In genomic region chr6:155248021-155249001, GRCh38 we compare ENCODE assay signal across 8 cellular contexts. TPM values are rescaled to one million over a fixed set of nuclear protein-coding genes. Genes with fewer than 3 reads are reported as not detected.
DNase-seq lines count a peak whose midpoint lies in the region; TF ChIP-seq lines count a peak whose summit lies in the region.

No MANE protein-coding gene starts in this region.

- H2BK120ac ChIP-seq in mesendoderm (ENCODE audit: low read depth, low read length), result no peak overlapping the region

- H3K4me1 ChIP-seq in endodermal cell (ENCODE audit: control insufficient read depth, insufficient read depth, low read length) (no peaks in the 10 kb centered on the region), mesendoderm (ENCODE audit: control insufficient read depth, low read depth, low read length) (no peaks in the 10 kb centered on the region), transverse colon (no peaks in the 10 kb centered on the region)

- H3K9me3 ChIP-seq in endodermal cell (ENCODE audit: control insufficient read depth, low read length), result no peaks in the 10 kb centered on the region
- H3K9me3 ChIP-seq in transverse colon, result no peaks in the 10 kb centered on the region

- H3K36me3 ChIP-seq in endodermal cell (ENCODE audit: control insufficient read depth, insufficient read depth, low read length) (peaks cover 62% of the 10 kb centered on the region), mesendoderm (ENCODE audit: control insufficient read depth, insufficient read depth, low read length) (peaks cover 2% of the 10 kb centered on the region), transverse colon (no peaks in the 10 kb centered on the region)

- no peak for TF ChIP-seq EP300 in transverse colon (IDR thresholded peaks at IDR 0.05; ENCODE audit: low read depth)

- H4K8ac ChIP-seq in mesendoderm (ENCODE audit: low read depth, low read length), result no peak overlapping the region

- in situ Hi-C loops in transverse colon (cut with MboI; ENCODE audit: low pct_ligation_motif_present in 1 of 4, low pct_unique_long_range_greater_than_20kb in 1 of 4, low sequenced_read_pairs in 3 of 4), result loop anchor here (5.0 to 10.0 kb wide), 4 partner anchors 64 to 324 kb away; no protein-coding TSS in a partner anchor

- no peaks in the 10 kb centered on the region for H3K9me3 Mint-ChIP-seq in endodermal cell

- no peak overlapping the region for H3K56ac ChIP-seq in mesendoderm (ENCODE audit: low read length)

- TF ChIP-seq CTCF in endodermal cell (conservative IDR thresholded peaks at IDR 0.05) (peak; percentile 87), transverse colon (IDR thresholded peaks at IDR 0.05) (peak; percentile 55 to 63 (median 59))

- no peaks in the 10 kb centered on the region for H3K27me3 Mint-ChIP-seq in endodermal cell (ENCODE audit: insufficient read depth)

- H3K27me3 ChIP-seq in endodermal cell (ENCODE audit: control insufficient read depth, insufficient read depth, low read length, poor library complexity, severe bottlenecking), result no peaks in the 10 kb centered on the region
- H3K27me3 ChIP-seq in mesendoderm (ENCODE audit: insufficient read depth, low read length, poor library complexity), result no peaks in the 10 kb centered on the region
- H3K27me3 ChIP-seq in transverse colon, result no peaks in the 10 kb centered on the region

- H3K4me2 ChIP-seq in mesendoderm (ENCODE audit: low read length), result no peak overlapping the region

- no peak overlapping the region for H3K23ac ChIP-seq in mesendoderm (ENCODE audit: low read length)

- no peak overlapping the region for H3K9ac ChIP-seq in endodermal cell (ENCODE audit: extremely low read depth, low read length, poor library complexity, severe bottlenecking)
- H3K9ac ChIP-seq in mesendoderm (ENCODE audit: low read length), result no peak overlapping the region

- H3K27ac Mint-ChIP-seq in endodermal cell, result no peak overlapping the region

- no peak overlapping the region for H2BK15ac ChIP-seq in mesendoderm (replicated peaks; ENCODE audit: low read depth)

- peaks cover 37% of the 10 kb centered on the region for H3K36me3 Mint-ChIP-seq in endodermal cell (ENCODE audit: low read depth)

- TF ChIP-seq POLR2A in transverse colon (IDR thresholded peaks at IDR 0.05), result no peak

- peak overlapping the region; percentile 44 for H3K27ac ChIP-seq in endodermal cell (ENCODE audit: low read depth, low read length)
- no peak overlapping the region for H3K27ac ChIP-seq in mesendoderm (ENCODE audit: low read depth, low read length)
- H3K27ac ChIP-seq in transverse colon, result peak overlapping the region in 3 of 4 donors; percentile 3 to 69 (median 20)

- WGBS in endodermal cell (ENCODE audit: insufficient coverage in 1 of 2, insufficient read length in 1 of 2), 2 experiments, result 89% methylated on average over 21 to 29 of the region's 30 CpGs
- no CpG with 5 or more reads among the region's 30 CpGs for WGBS in mesendoderm (ENCODE audit: extremely low coverage, insufficient coverage, low lambda C conversion rate)
- WGBS in transverse colon (ENCODE audit: low coverage in 1 of 2), 2 donors, result 79 to 91% methylated on average over 1 to 30 of the region's 30 CpGs

- intact Hi-C loops in transverse colon (cut with DNase I; ENCODE audit: low total_unique reads), result loop anchor here (5.0 to 10.0 kb wide), 2 partner anchors 324 to 381 kb away; no protein-coding TSS in a partner anchor

- H3K79me2 ChIP-seq in mesendoderm (ENCODE audit: control insufficient read depth, insufficient read depth, low read length), result no peaks in the 10 kb centered on the region

- no peak overlapping the region for H2BK5ac ChIP-seq in mesendoderm (ENCODE audit: low read length)

- H3K79me1 ChIP-seq in mesendoderm (ENCODE audit: low read length), result no peaks in the 10 kb centered on the region

- H3K4me3 ChIP-seq in endodermal cell (ENCODE audit: low read length) (no peak overlapping the region), mesendoderm (ENCODE audit: low read length) (no peak overlapping the region), transverse colon (no peak overlapping the region)

- H3K4ac ChIP-seq in mesendoderm (ENCODE audit: low read depth, low read length), result no peak overlapping the region

- no peak overlapping the region for H3K18ac ChIP-seq in mesendoderm (ENCODE audit: low read length)

- DNase-seq in NCI-H1694 treated with DMSO at 0.1 percent for 48 hours (lab: John Stamatoyannopoulos, UW), result peak; percentile 1
- no peak for DNase-seq in NCI-H1694 (lab: John Stamatoyannopoulos, UW)
- DNase-seq in HCEC 1CT, result peak; percentile 74
- DNase-seq in RPMI7951 (ENCODE audit: low read depth), result peak; percentile 53
- DNase-seq in endodermal cell, result peak; percentile 82
- DNase-seq in mesendoderm, result peak; percentile 70
- DNase-seq in transverse colon, result peak; percentile 42
- DNase-seq in DMS153 treated with DMSO at 0.1 percent for 48 hours (lab: John Stamatoyannopoulos, UW; ENCODE audit: unreplicated experiment), result no peak

- H2AK5ac ChIP-seq in mesendoderm (ENCODE audit: low read length), result no peak overlapping the region

- no peaks in the 10 kb centered on the region for H3K4me1 Mint-ChIP-seq in endodermal cell

- H4K5ac ChIP-seq in mesendoderm (ENCODE audit: low read length), result no peak overlapping the region

- no peak overlapping the region for H3K4me3 Mint-ChIP-seq in endodermal cell

RNA-seq across cellular contexts. Expression of gene CLDN20, which starts 15.5 kb away (rescaled TPM):
- total RNA-seq in RPMI7951 (2014; rRNA removed; shearing (Covaris generic)), result not detected in 2 replicates
- not detected for total RNA-seq in endodermal cell
- not detected for polyA plus RNA-seq in endodermal cell (2013, experiment 1 of 2)
- polyA plus RNA-seq in endodermal cell (2013, experiment 2 of 2), result not detected
- polyA plus RNA-seq in mesendoderm (2013, experiment 1 of 2), result not detected
- not detected for polyA plus RNA-seq in mesendoderm (2013, experiment 2 of 2)
- not detected for total RNA-seq in transverse colon

Comparison
In these comparisons a context has a peak if more than half of its experiments do, and no peak if none do; other contexts are left out.
1. DNase-seq: peak in NCI-H1694 treated with DMSO at 0.1 percent for 48 hours (single experiment), HCEC 1CT (single experiment), RPMI7951 (single experiment), endodermal cell (single experiment), mesendoderm (single experiment) and transverse colon (single experiment); none in NCI-H1694 (single experiment) and DMS153 treated with DMSO at 0.1 percent for 48 hours (single experiment).